1 cellular context compared by ENCODE assay signal in genomic region chr14:61042220-61042619, GRCh38.
TF ChIP-seq lines count a peak whose summit lies in the region.

No MANE protein-coding gene starts in this region.

TF ChIP-seq in HepG2, 621 proteins besides CTCF, POLR2A, EP300 and RAD21 (continued from another document and continues in another):
- TF ChIP-seq CREB1 (IDR thresholded peaks at IDR 0.05) (no peak), CREB1 (CRISPR knock-in tag; IDR thresholded peaks at IDR 0.05) (peak; percentile 54), ZNF577 (CRISPR knock-in tag; IDR thresholded peaks at IDR 0.05; ENCODE audit: borderline replicate concordance, low read depth) (no peak), CHCHD3 (CRISPR knock-in tag; IDR thresholded peaks at IDR 0.05) (no peak), ZBTB8A (CRISPR knock-in tag; IDR thresholded peaks at IDR 0.05; ENCODE audit: borderline replicate concordance, low read depth) (no peak), U2AF1 (optimal IDR thresholded peaks at IDR 0.05; ENCODE audit: low read depth, low read length) (no peak), ZEB1 (IDR thresholded peaks at IDR 0.05; ENCODE audit: insufficient replicate concordance, low read depth) (no peak), IRX3 (CRISPR knock-in tag; IDR thresholded peaks at IDR 0.05; ENCODE audit: borderline replicate concordance, low read depth) (no peak), SAFB2 (CRISPR knock-in tag; IDR thresholded peaks at IDR 0.05; ENCODE audit: borderline replicate concordance, low read depth) (no peak), RFXAP (CRISPR knock-in tag; IDR thresholded peaks at IDR 0.05; ENCODE audit: borderline replicate concordance) (no peak), FOXA1 (IDR thresholded peaks at IDR 0.05) (peak; percentile 98), FOXA1 (CRISPR knock-in tag; IDR thresholded peaks at IDR 0.05) (peak; percentile 82), NFE2L1 (CRISPR knock-in tag; IDR thresholded peaks at IDR 0.05; ENCODE audit: borderline replicate concordance) (no peak), ZNF451 (CRISPR knock-in tag; IDR thresholded peaks at IDR 0.05) (no peak), GZF1 (CRISPR knock-in tag; IDR thresholded peaks at IDR 0.05) (no peak), CEBPB (IDR thresholded peaks at IDR 0.05; ENCODE audit: borderline replicate concordance, low read depth, low read length) (no peak), ZNF235 (CRISPR knock-in tag; IDR thresholded peaks at IDR 0.05; ENCODE audit: borderline replicate concordance) (no peak), TBX2 (CRISPR knock-in tag; IDR thresholded peaks at IDR 0.05; ENCODE audit: borderline replicate concordance) (peak; percentile 30; the same call in 1 of the 2 replicates), ZNF234 (CRISPR knock-in tag; conservative IDR thresholded peaks at IDR 0.05) (no peak), NR1H2 (CRISPR knock-in tag; IDR thresholded peaks at IDR 0.05; ENCODE audit: borderline replicate concordance, low read depth) (no peak), ZNF878 (CRISPR knock-in tag; IDR thresholded peaks at IDR 0.05) (no peak), ZBTB46 (CRISPR knock-in tag; IDR thresholded peaks at IDR 0.05; ENCODE audit: borderline replicate concordance) (no peak), HNRNPK (IDR thresholded peaks at IDR 0.05; ENCODE audit: low read depth, low read length, poor library complexity, severe bottlenecking) (no peak), MLLT10 (CRISPR knock-in tag; IDR thresholded peaks at IDR 0.05) (no peak), ZNF225 (CRISPR knock-in tag; IDR thresholded peaks at IDR 0.05) (no peak), MBD4 (IDR thresholded peaks at IDR 0.05; ENCODE audit: borderline replicate concordance, low read length) (peak; percentile 69; the same call in 1 of the 2 replicates), SOX6 (IDR thresholded peaks at IDR 0.05) (no peak), SOX6 (CRISPR knock-in tag; IDR thresholded peaks at IDR 0.05) (peak; percentile 98), ZNF329 (CRISPR knock-in tag; IDR thresholded peaks at IDR 0.05; ENCODE audit: low read depth) (no peak), SALL1 (CRISPR knock-in tag; IDR thresholded peaks at IDR 0.05) (peak; percentile 20; the same call in 1 of the 2 replicates), ZNF704 (CRISPR knock-in tag; IDR thresholded peaks at IDR 0.05; ENCODE audit: borderline replicate concordance) (no peak), ZNF7 (CRISPR knock-in tag; IDR thresholded peaks at IDR 0.05) (no peak), ZNF331 (CRISPR knock-in tag; IDR thresholded peaks at IDR 0.05) (peak; percentile 53; the same call in 1 of the 2 replicates), GPN1 (CRISPR knock-in tag; IDR thresholded peaks at IDR 0.05; ENCODE audit: borderline replicate concordance) (no peak), ZNF484 (CRISPR knock-in tag; IDR thresholded peaks at IDR 0.05; ENCODE audit: borderline replicate concordance, low read depth) (no peak), ZFP90 (CRISPR knock-in tag; IDR thresholded peaks at IDR 0.05; ENCODE audit: borderline replicate concordance) (no peak), HDAC1 (CRISPR knock-in tag; IDR thresholded peaks at IDR 0.05) (0 out of 2 replicates have a peak, but pooled peaks have one; percentile 35), PRPF4 (IDR thresholded peaks at IDR 0.05; ENCODE audit: low read depth, low read length, poor library complexity, severe bottlenecking) (no peak), RARA (CRISPR knock-in tag; IDR thresholded peaks at IDR 0.05) (peak; percentile 100), GTF3A (CRISPR knock-in tag; conservative IDR thresholded peaks at IDR 0.05) (no peak), TCF7 (IDR thresholded peaks at IDR 0.05; ENCODE audit: low read depth) (peak; percentile 90), TOE1 (CRISPR knock-in tag; IDR thresholded peaks at IDR 0.05) (no peak), SSRP1 (CRISPR knock-in tag; IDR thresholded peaks at IDR 0.05) (no peak)
- TF ChIP-seq, protein P1, sequence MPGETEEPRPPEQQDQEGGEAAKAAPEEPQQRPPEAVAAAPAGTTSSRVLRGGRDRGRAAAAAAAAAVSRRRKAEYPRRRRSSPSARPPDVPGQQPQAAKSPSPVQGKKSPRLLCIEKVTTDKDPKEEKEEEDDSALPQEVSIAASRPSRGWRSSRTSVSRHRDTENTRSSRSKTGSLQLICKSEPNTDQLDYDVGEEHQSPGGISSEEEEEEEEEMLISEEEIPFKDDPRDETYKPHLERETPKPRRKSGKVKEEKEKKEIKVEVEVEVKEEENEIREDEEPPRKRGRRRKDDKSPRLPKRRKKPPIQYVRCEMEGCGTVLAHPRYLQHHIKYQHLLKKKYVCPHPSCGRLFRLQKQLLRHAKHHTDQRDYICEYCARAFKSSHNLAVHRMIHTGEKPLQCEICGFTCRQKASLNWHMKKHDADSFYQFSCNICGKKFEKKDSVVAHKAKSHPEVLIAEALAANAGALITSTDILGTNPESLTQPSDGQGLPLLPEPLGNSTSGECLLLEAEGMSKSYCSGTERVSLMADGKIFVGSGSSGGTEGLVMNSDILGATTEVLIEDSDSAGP (CRISPR knock-in tag; IDR thresholded peaks at IDR 0.05; ENCODE audit: borderline replicate concordance): no peak
- TF ChIP-seq, protein P2, sequence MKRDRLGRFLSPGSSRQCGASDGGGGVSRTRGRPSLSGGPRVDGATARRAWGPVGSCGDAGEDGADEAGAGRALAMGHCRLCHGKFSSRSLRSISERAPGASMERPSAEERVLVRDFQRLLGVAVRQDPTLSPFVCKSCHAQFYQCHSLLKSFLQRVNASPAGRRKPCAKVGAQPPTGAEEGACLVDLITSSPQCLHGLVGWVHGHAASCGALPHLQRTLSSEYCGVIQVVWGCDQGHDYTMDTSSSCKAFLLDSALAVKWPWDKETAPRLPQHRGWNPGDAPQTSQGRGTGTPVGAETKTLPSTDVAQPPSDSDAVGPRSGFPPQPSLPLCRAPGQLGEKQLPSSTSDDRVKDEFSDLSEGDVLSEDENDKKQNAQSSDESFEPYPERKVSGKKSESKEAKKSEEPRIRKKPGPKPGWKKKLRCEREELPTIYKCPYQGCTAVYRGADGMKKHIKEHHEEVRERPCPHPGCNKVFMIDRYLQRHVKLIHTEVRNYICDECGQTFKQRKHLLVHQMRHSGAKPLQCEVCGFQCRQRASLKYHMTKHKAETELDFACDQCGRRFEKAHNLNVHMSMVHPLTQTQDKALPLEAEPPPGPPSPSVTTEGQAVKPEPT (CRISPR knock-in tag; IDR thresholded peaks at IDR 0.05; ENCODE audit: low read depth): no peak
- TF ChIP-seq, protein P3, sequence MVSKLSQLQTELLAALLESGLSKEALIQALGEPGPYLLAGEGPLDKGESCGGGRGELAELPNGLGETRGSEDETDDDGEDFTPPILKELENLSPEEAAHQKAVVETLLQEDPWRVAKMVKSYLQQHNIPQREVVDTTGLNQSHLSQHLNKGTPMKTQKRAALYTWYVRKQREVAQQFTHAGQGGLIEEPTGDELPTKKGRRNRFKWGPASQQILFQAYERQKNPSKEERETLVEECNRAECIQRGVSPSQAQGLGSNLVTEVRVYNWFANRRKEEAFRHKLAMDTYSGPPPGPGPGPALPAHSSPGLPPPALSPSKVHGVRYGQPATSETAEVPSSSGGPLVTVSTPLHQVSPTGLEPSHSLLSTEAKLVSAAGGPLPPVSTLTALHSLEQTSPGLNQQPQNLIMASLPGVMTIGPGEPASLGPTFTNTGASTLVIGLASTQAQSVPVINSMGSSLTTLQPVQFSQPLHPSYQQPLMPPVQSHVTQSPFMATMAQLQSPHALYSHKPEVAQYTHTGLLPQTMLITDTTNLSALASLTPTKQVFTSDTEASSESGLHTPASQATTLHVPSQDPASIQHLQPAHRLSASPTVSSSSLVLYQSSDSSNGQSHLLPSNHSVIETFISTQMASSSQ (IDR thresholded peaks at IDR 0.05; ENCODE audit: low read depth): peak; percentile 51; the same call in 1 of the 2 replicates
- TF ChIP-seq, protein P3 (CRISPR knock-in tag; IDR thresholded peaks at IDR 0.05; ENCODE audit: borderline replicate concordance): no peak
- TF ChIP-seq, protein P4, sequence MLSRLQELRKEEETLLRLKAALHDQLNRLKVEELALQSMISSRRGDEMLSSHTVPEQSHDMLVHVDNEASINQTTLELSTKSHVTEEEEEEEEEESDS (CRISPR knock-in tag; IDR thresholded peaks at IDR 0.05; ENCODE audit: borderline replicate concordance): no peak
- TF ChIP-seq, protein P5, sequence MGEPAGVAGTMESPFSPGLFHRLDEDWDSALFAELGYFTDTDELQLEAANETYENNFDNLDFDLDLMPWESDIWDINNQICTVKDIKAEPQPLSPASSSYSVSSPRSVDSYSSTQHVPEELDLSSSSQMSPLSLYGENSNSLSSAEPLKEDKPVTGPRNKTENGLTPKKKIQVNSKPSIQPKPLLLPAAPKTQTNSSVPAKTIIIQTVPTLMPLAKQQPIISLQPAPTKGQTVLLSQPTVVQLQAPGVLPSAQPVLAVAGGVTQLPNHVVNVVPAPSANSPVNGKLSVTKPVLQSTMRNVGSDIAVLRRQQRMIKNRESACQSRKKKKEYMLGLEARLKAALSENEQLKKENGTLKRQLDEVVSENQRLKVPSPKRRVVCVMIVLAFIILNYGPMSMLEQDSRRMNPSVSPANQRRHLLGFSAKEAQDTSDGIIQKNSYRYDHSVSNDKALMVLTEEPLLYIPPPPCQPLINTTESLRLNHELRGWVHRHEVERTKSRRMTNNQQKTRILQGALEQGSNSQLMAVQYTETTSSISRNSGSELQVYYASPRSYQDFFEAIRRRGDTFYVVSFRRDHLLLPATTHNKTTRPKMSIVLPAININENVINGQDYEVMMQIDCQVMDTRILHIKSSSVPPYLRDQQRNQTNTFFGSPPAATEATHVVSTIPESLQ (CRISPR knock-in tag; conservative IDR thresholded peaks at IDR 0.05): no peak
- TF ChIP-seq, protein P6, sequence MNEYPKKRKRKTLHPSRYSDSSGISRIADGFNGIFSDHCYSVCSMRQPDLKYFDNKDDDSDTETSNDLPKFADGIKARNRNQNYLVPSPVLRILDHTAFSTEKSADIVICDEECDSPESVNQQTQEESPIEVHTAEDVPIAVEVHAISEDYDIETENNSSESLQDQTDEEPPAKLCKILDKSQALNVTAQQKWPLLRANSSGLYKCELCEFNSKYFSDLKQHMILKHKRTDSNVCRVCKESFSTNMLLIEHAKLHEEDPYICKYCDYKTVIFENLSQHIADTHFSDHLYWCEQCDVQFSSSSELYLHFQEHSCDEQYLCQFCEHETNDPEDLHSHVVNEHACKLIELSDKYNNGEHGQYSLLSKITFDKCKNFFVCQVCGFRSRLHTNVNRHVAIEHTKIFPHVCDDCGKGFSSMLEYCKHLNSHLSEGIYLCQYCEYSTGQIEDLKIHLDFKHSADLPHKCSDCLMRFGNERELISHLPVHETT (CRISPR knock-in tag; conservative IDR thresholded peaks at IDR 0.05): no peak
- TF ChIP-seq, protein P7, sequence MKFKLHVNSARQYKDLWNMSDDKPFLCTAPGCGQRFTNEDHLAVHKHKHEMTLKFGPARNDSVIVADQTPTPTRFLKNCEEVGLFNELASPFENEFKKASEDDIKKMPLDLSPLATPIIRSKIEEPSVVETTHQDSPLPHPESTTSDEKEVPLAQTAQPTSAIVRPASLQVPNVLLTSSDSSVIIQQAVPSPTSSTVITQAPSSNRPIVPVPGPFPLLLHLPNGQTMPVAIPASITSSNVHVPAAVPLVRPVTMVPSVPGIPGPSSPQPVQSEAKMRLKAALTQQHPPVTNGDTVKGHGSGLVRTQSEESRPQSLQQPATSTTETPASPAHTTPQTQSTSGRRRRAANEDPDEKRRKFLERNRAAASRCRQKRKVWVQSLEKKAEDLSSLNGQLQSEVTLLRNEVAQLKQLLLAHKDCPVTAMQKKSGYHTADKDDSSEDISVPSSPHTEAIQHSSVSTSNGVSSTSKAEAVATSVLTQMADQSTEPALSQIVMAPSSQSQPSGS (CRISPR knock-in tag; IDR thresholded peaks at IDR 0.05): no peak
- TF ChIP-seq, protein P8, sequence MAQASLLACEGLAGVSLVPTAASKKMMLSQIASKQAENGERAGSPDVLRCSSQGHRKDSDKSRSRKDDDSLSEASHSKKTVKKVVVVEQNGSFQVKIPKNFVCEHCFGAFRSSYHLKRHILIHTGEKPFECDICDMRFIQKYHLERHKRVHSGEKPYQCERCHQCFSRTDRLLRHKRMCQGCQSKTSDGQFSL (CRISPR knock-in tag; IDR thresholded peaks at IDR 0.05): no peak
- TF ChIP-seq, protein P9, sequence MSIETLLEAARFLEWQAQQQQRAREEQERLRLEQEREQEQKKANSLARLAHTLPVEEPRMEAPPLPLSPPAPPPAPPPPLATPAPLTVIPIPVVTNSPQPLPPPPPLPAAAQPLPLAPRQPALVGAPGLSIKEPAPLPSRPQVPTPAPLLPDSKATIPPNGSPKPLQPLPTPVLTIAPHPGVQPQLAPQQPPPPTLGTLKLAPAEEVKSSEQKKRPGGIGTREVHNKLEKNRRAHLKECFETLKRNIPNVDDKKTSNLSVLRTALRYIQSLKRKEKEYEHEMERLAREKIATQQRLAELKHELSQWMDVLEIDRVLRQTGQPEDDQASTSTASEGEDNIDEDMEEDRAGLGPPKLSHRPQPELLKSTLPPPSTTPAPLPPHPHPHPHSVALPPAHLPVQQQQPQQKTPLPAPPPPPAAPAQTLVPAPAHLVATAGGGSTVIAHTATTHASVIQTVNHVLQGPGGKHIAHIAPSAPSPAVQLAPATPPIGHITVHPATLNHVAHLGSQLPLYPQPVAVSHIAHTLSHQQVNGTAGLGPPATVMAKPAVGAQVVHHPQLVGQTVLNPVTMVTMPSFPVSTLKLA (IDR thresholded peaks at IDR 0.05): no peak
